Comparison of ENCODE assay signal across 12 cellular contexts in genomic region chr16:69925311-69925710, GRCh38. TPM values are rescaled to one million over a fixed set of nuclear protein-coding genes. Genes with fewer than 3 reads are reported as not detected.
DNase-seq lines count a peak whose midpoint lies in the region; ATAC-seq, FAIRE-seq and TF ChIP-seq lines count a peak whose summit lies in the region.
"Had no signal": no experiment of that assay in that cellular context is flagged by ENCODE, and none has a peak within 500 bp of the region (broad histone marks: within the 10 kb centered on the region; RNA-seq: fewer than 3 reads in every experiment).

No MANE protein-coding gene starts in this region.

- FAIRE-seq in kidney (lab: Jason Lieb, UNC): no peak

- H3K4me1 Mint-ChIP-seq in naive thymus-derived CD4-positive, alpha-beta T cell: peaks cover 0 to 3% (median 0%) of the 10 kb centered on the region in 7 donors

- peak overlapping the region in 7 of 11 experiments; percentile 22 to 90 (median 59); a peak in 10 of 22 replicates for H3K4me2 ChIP-seq in BLaER1 treated with 17β-estradiol and CSF1 and Interleukin-3, amounts not matched to agents 10 nM and 100 nM

- POLR2A ChIA-PET in naive thymus-derived CD4-positive, alpha-beta T cell (lab: Charles Lee): interaction anchor here (0.6 kb wide), 1 partner anchor 164 kb away, joined by 3 read pairs; no protein-coding TSS in a partner anchor

- DNase-seq in body of pancreas: no peak
- no peak for DNase-seq in kidney
- DNase-seq in gastrocnemius medialis: no peak
- DNase-seq in SW 1271 (lab: John Stamatoyannopoulos, UW): no peak
- no peak for DNase-seq in naive thymus-derived CD4-positive, alpha-beta T cell
- DNase-seq in HuH-7.5 (ENCODE audit: low spot score): no peak
- DNase-seq: activated naive CD4-positive, alpha-beta T cell treated with Interleukin-2 at 50 U/mL for 16 hours; Kasumi-1; NCI-H2107 had no signal

- peaks cover 14 to 82% (median 72%) of the 10 kb centered on the region in 10 experiments for H3K4me1 ChIP-seq in BLaER1 treated with 17β-estradiol and CSF1 and Interleukin-3, amounts not matched to agents 10 nM and 100 nM
- H3K4me1 ChIP-seq in body of pancreas (peaks cover 20% of the 10 kb centered on the region), kidney (ENCODE audit: control insufficient read depth in 1 of 2, insufficient read depth in 1 of 2, low read depth in 1 of 2, low read length in 2 of 2) (peaks cover 11 to 12% of the 10 kb centered on the region in 2 donors), gastrocnemius medialis (peaks cover 15 to 27% of the 10 kb centered on the region in 2 donors)
- no peaks in the 10 kb centered on the region for H3K4me1 ChIP-seq in naive thymus-derived CD4-positive, alpha-beta T cell (ENCODE audit: control insufficient read depth in 2 of 2, insufficient read depth in 2 of 2, low read length in 2 of 2)

- no peak overlapping the region for H3K27ac ChIP-seq in BLaER1 treated with 17β-estradiol and CSF1 and Interleukin-3, amounts not matched to agents 10 nM and 100 nM
- H3K27ac ChIP-seq in body of pancreas (peak overlapping the region; percentile 1 to 89 (median 80)), kidney (ENCODE audit: low read depth in 2 of 2, low read length in 2 of 2) (peak overlapping the region; percentile 91 to 93), gastrocnemius medialis (peak overlapping the region; percentile 70 to 82 (median 72))
- no peak overlapping the region for H3K27ac ChIP-seq in naive thymus-derived CD4-positive, alpha-beta T cell (ENCODE audit: low read depth, low read length)
- H3K27ac ChIP-seq: C4-2B had no signal

- H3K27ac Mint-ChIP-seq in naive thymus-derived CD4-positive, alpha-beta T cell: peak overlapping the region in 3 of 9 donors; percentile 23 to 70 (median 55)

- 65 to 74% methylated on average over 8 of the region's 8 CpGs for WGBS in body of pancreas, 2 donors

- H3K36me3 ChIP-seq in BLaER1 treated with 17β-estradiol and CSF1 and Interleukin-3, amounts not matched to agents 10 nM and 100 nM: peaks cover 6 to 78% (median 27%) of the 10 kb centered on the region in 11 experiments; a peak in 14 of 22 replicates
- H3K36me3 ChIP-seq in body of pancreas (replicated peaks in 1 of 2; ENCODE audit: insufficient read depth in 1 of 2, low read depth in 2 of 2): no peaks in the 10 kb centered on the region
- peaks cover 0 to 13% of the 10 kb centered on the region in 2 donors for H3K36me3 ChIP-seq in kidney (ENCODE audit: control insufficient read depth in 1 of 2, insufficient read depth in 2 of 2, low read length in 2 of 2)
- H3K36me3 ChIP-seq in gastrocnemius medialis: no peaks in the 10 kb centered on the region
- peaks cover 0 to 54% (median 0%) of the 10 kb centered on the region in 3 experiments for H3K36me3 ChIP-seq in naive thymus-derived CD4-positive, alpha-beta T cell (ENCODE audit: control insufficient read depth in 2 of 3, insufficient read depth in 3 of 3, low read length in 3 of 3)

- H3K4me3 ChIP-seq in BLaER1 treated with 17β-estradiol and CSF1 and Interleukin-3, amounts not matched to agents 10 nM and 100 nM: no peak overlapping the region
- H3K4me3 ChIP-seq in body of pancreas (no peak overlapping the region), kidney (ENCODE audit: low read length in 2 of 2) (peak overlapping the region; percentile 53 to 65), gastrocnemius medialis (peak overlapping the region; percentile 23 to 41 (median 34))
- H3K4me3 ChIP-seq in naive thymus-derived CD4-positive, alpha-beta T cell (ENCODE audit: low read length): no peak overlapping the region

- CTCF ChIA-PET in naive thymus-derived CD4-positive, alpha-beta T cell (lab: Charles Lee): no interaction called here

- TF ChIP-seq CTCF in body of pancreas (IDR thresholded peaks at IDR 0.05) (no peak), kidney (IDR thresholded peaks at IDR 0.05; ENCODE audit: borderline replicate concordance, extremely low read depth, insufficient read depth) (no peak), gastrocnemius medialis (IDR thresholded peaks at IDR 0.05 in 4 of 5, conservative IDR thresholded peaks at IDR 0.05 in 1 of 5) (no peak)

- H3K4me3 Mint-ChIP-seq in naive thymus-derived CD4-positive, alpha-beta T cell: no peak overlapping the region

- peaks cover 0 to 2% (median 0%) of the 10 kb centered on the region in 11 donors for H3K9me3 Mint-ChIP-seq in naive thymus-derived CD4-positive, alpha-beta T cell

- 0 out of 22 replicates have a peak, but pooled peaks cover 0 to 4% (median 0%) of the 10 kb centered on the region in 11 experiments for H3K27me3 ChIP-seq in BLaER1 treated with 17β-estradiol and CSF1 and Interleukin-3, amounts not matched to agents 10 nM and 100 nM
- no peaks in the 10 kb centered on the region for H3K27me3 ChIP-seq in body of pancreas
- H3K27me3 ChIP-seq in gastrocnemius medialis: no peaks in the 10 kb centered on the region
- no peaks in the 10 kb centered on the region for H3K27me3 ChIP-seq in naive thymus-derived CD4-positive, alpha-beta T cell (ENCODE audit: control insufficient read depth in 2 of 2, insufficient read depth in 2 of 2, low read length in 2 of 2)

- H3K27me3 Mint-ChIP-seq in naive thymus-derived CD4-positive, alpha-beta T cell: no peaks in the 10 kb centered on the region

- intact Hi-C loops in body of pancreas (cut with DNase I): no loop called here
- intact Hi-C loops in kidney (cut with DNase I): no loop called here
- intact Hi-C loops in gastrocnemius medialis (cut with DNase I; ENCODE audit: low total_unique reads): loop anchor here (10.0 kb wide), 1 partner anchor 61 kb away; no protein-coding TSS in a partner anchor
- intact Hi-C loops in naive thymus-derived CD4-positive, alpha-beta T cell (cut with micrococcal nuclease): no loop called here

- peaks cover 0 to 65% (median 0%) of the 10 kb centered on the region in 11 experiments; a peak in 10 of 22 replicates for H4K20me1 ChIP-seq in BLaER1 treated with 17β-estradiol and CSF1 and Interleukin-3, amounts not matched to agents 10 nM and 100 nM

- peaks cover 2 to 35% (median 20%) of the 10 kb centered on the region in 5 donors for H3K36me3 Mint-ChIP-seq in naive thymus-derived CD4-positive, alpha-beta T cell

- in situ Hi-C loops in gastrocnemius medialis (cut with MboI; ENCODE audit: low sequenced_read_pairs in 4 of 4): loop anchor here in 1 of 4 donors (5.0 kb wide), 1 partner anchor 128 kb away; no protein-coding TSS in a partner anchor

- H3K9me3 ChIP-seq in BLaER1 treated with 17β-estradiol and CSF1 and Interleukin-3, amounts not matched to agents 10 nM and 100 nM (replicated peaks in 1 of 11): no peaks in the 10 kb centered on the region
- H3K9me3 ChIP-seq in body of pancreas (no peaks in the 10 kb centered on the region), kidney (ENCODE audit: control insufficient read depth in 1 of 2, low read length in 2 of 2) (no peaks in the 10 kb centered on the region), gastrocnemius medialis (no peaks in the 10 kb centered on the region)
- no peaks in the 10 kb centered on the region for H3K9me3 ChIP-seq in naive thymus-derived CD4-positive, alpha-beta T cell (ENCODE audit: control insufficient read depth in 2 of 3, low read length in 3 of 3)

- no peak for ATAC-seq in body of pancreas
- ATAC-seq in gastrocnemius medialis: no peak
- no peak for ATAC-seq in GM19463 (IDR thresholded peaks at IDR 0.05; ENCODE audit: unreplicated experiment)
- ATAC-seq in naive thymus-derived CD4-positive, alpha-beta T cell: no peak

- TF ChIP-seq POLR2A in body of pancreas (IDR thresholded peaks at IDR 0.05): no peak
- TF ChIP-seq POLR2A in gastrocnemius medialis (IDR thresholded peaks at IDR 0.05): no peak

- no peak overlapping the region for H3K9ac ChIP-seq in BLaER1 treated with 17β-estradiol and CSF1 and Interleukin-3, amounts not matched to agents 10 nM and 100 nM
- H3K9ac ChIP-seq in kidney (ENCODE audit: low read length in 2 of 2): peak overlapping the region; percentile 54 to 78

RNA-seq across cellular contexts. Expression of gene CLEC18A, which starts 25.8 kb away (rescaled TPM):
- total RNA-seq in body of pancreas (1 to 10 TPM in 1 of 2 donors, under 1 TPM in 1; 0.33 to 2.1 TPM), kidney (0.85 TPM), gastrocnemius medialis (under 1 TPM in 1 of 4 donors, not detected in 3; 0.71 TPM)
- 87.7 TPM for polyA plus RNA-seq in kidney (ENCODE audit: insufficient read depth, low read depth, low replicate concordance)
- 1 to 10 TPM; 1.4 to 7.4 (median 3.6) TPM for total RNA-seq in naive thymus-derived CD4-positive, alpha-beta T cell
- polyA plus RNA-seq in naive thymus-derived CD4-positive, alpha-beta T cell: not detected

Comparison
In these comparisons a context has a peak if more than half of its experiments do, and no peak if none do; other contexts are left out.
1. H3K27ac ChIP-seq: peak in body of pancreas (4 of 4), kidney (2 of 2) and gastrocnemius medialis (4 of 4); none in BLaER1 treated with 17β-estradiol and CSF1 and Interleukin-3, amounts not matched to agents 10 nM and 100 nM (0 of 11) and naive thymus-derived CD4-positive, alpha-beta T cell (single experiment).
2. H3K4me3 ChIP-seq: peak in kidney (2 of 2) and gastrocnemius medialis (4 of 4); none in BLaER1 treated with 17β-estradiol and CSF1 and Interleukin-3, amounts not matched to agents 10 nM and 100 nM (0 of 10), body of pancreas (0 of 2) and naive thymus-derived CD4-positive, alpha-beta T cell (single experiment).
3. H3K9ac ChIP-seq: peak in kidney (2 of 2); none in BLaER1 treated with 17β-estradiol and CSF1 and Interleukin-3, amounts not matched to agents 10 nM and 100 nM (0 of 11).